ENCODE assay signal across 26 cellular contexts in the genomic region with DNA sequence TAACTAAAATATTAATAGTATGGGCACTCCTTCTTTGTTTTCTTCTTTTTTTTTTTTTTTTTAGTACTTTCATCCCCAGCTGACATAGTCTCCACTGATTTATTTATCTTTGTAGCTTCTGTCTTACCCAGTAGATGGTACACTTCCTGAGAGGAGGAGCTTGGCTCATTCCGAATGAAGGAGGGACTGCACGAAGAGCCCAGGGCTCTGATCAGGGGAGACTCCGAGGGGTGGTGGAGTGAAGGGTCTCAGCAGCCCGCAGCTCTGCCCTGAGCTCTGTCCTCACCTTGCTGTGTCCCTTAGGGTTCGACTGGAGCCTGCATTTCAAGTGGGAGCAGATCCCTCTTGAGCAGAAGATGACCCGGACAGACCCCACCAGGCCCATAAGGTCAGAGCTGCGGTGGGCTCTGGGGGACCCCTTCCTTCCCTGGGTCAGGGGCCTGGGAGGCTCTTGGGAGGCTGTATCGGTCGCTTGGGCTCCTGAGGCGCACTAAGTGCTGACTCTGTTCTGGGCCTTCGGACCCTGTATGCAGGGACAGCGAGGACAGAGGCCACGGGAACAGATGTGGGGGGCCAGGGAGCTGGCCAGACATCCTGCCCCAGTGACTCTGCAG.
"Had no signal": no experiment of that assay in that cellular context is flagged by ENCODE, and none has a peak within 500 bp of the region (broad histone marks: within the 10 kb centered on the region; RNA-seq: fewer than 3 reads in every experiment).

No MANE protein-coding gene starts in this region.

- H3K4me3 ChIP-seq: heart left ventricle, left ventricle myocardium inferior, ovary, prostate gland, skin epidermis, stomach, testis, thyroid gland, transverse colon, upper lobe of right lung had no signal

- H3K27me3 ChIP-seq: heart left ventricle, ovary, stomach, testis, thyroid gland, transverse colon, upper lobe of right lung had no signal

- H3K4me1 ChIP-seq: left ventricle myocardium inferior, prostate gland, stomach, testis, thyroid gland, transverse colon, upper lobe of right lung had no signal

- H3K36me3 ChIP-seq: neutrophil, ovary, prostate gland, stomach, thyroid gland, transverse colon, upper lobe of right lung had no signal

- ATAC-seq: heart left ventricle; naive thymus-derived CD8-positive, alpha-beta T cell; right cardiac atrium; sciatic nerve; stimulated activated memory B cell treated with anti-CD40 and anti-IgM and Interleukin-4, amounts not matched to agents 10 μg/mL and 1 μg/mL and 100 μg/mL, for 72 hours; upper lobe of right lung had no signal

- DNase-seq: heart left ventricle; hypothalamus; immature natural killer cell; left ventricle myocardium inferior; naive thymus-derived CD8-positive, alpha-beta T cell; occipital lobe; ovary; retina; right cardiac atrium; stimulated activated CD4-positive, alpha-beta T cell treated with anti-CD3 and anti-CD28 coated beads, Interleukin-4, amount 100 ng/mL, for 4 hours; stimulated activated CD8-positive, alpha-beta memory T cell treated with anti-CD3 and anti-CD28 coated beads, Interleukin-4, amount 100 ng/mL, for 48 hours; stimulated activated naive CD4-positive, alpha-beta T cell treated with Interleukin-2 at 50 U/mL for 16 hours; stomach; testis; thyroid gland; transverse colon; upper lobe of right lung had no signal

- H3K27ac Mint-ChIP-seq: immature natural killer cell; memory B cell; nephron; stimulated activated memory B cell treated with anti-CD40 and anti-IgM and Interleukin-4, amounts not matched to agents 10 μg/mL and 1 μg/mL and 100 μg/mL, for 72 hours had no signal

- H3K9me3 Mint-ChIP-seq: immature natural killer cell; memory B cell; naive thymus-derived CD8-positive, alpha-beta T cell; nephron; neural crest cell; stimulated activated memory B cell treated with anti-CD40 and anti-IgM and Interleukin-4, amounts not matched to agents 10 μg/mL and 1 μg/mL and 100 μg/mL, for 72 hours had no signal

- H3K9me3 ChIP-seq: heart left ventricle, left ventricle myocardium inferior, neutrophil, ovary, prostate gland, stomach, testis, thyroid gland, transverse colon, upper lobe of right lung had no signal

- FAIRE-seq: islet of Langerhans had no signal

- H3K36me3 Mint-ChIP-seq: immature natural killer cell; memory B cell; naive thymus-derived CD8-positive, alpha-beta T cell; stimulated activated memory B cell treated with anti-CD40 and anti-IgM and Interleukin-4, amounts not matched to agents 10 μg/mL and 1 μg/mL and 100 μg/mL, for 72 hours had no signal

- H3K4me3 Mint-ChIP-seq: immature natural killer cell; memory B cell; nephron; neural crest cell; stimulated activated memory B cell treated with anti-CD40 and anti-IgM and Interleukin-4, amounts not matched to agents 10 μg/mL and 1 μg/mL and 100 μg/mL, for 72 hours had no signal

- H3K4me1 Mint-ChIP-seq: immature natural killer cell, nephron had no signal

- H3K27ac ChIP-seq: heart left ventricle, left ventricle myocardium inferior, neutrophil, ovary, prostate gland, skin epidermis, stomach, testis, thyroid gland, transverse colon, upper lobe of right lung had no signal

- H3K27me3 Mint-ChIP-seq: naive thymus-derived CD8-positive, alpha-beta T cell had no signal
